Comparison of ENCODE assay signal across 8 cellular contexts in genomic region chr4:7769936-7770674, GRCh38.
DNase-seq lines count a peak whose midpoint lies in the region; ATAC-seq, FAIRE-seq and TF ChIP-seq lines count a peak whose summit lies in the region.

No MANE protein-coding gene starts in this region.

- H3K27me3 ChIP-seq in bronchial epithelial cell (ENCODE audit: control insufficient read depth, insufficient read depth, low read length), result no peaks in the 10 kb centered on the region

- TF ChIP-seq CTCF in bronchial epithelial cell (IDR thresholded peaks at IDR 0.05; ENCODE audit: insufficient read depth, low read length, severe bottlenecking) (peak; percentile 44), neural crest cell (conservative IDR thresholded peaks at IDR 0.05) (peak; percentile 57)

- peaks cover 22% of the 10 kb centered on the region for H3K4me1 Mint-ChIP-seq in neural crest cell

- peaks cover 42% of the 10 kb centered on the region for H3K36me3 ChIP-seq in bronchial epithelial cell (ENCODE audit: control insufficient read depth, insufficient read depth, low read length)

- DNase-seq in GDM1 (lab: John Stamatoyannopoulos, UW) (peak; percentile 15), MV-4-11 (lab: John Stamatoyannopoulos, UW) (peak; percentile 8), bronchial epithelial cell (ENCODE audit: low read depth) (no peak), neural crest cell (ENCODE audit: low read depth, low spot score) (no peak), NCI-H69 (lab: John Stamatoyannopoulos, UW) (no peak), GM19239 (ENCODE audit: insufficient read length, low spot score) (no peak)
- DNase-seq in activated T-cell treated with anti-CD3 and anti-CD28 coated beads, Interleukin-2, amount 50 U/mL, for 1 hour, result no peak

- H3K4me3 Mint-ChIP-seq in neural crest cell, result peak overlapping the region; percentile 10

- ATAC-seq in HG03571 (IDR thresholded peaks at IDR 0.05; ENCODE audit: unreplicated experiment), result no peak

- no peak for FAIRE-seq in bronchial epithelial cell (lab: Jason Lieb, UNC)
- no peak for FAIRE-seq in GM19239 (lab: Jason Lieb, UNC)

- no peak overlapping the region for H3K4me3 ChIP-seq in bronchial epithelial cell (ENCODE audit: low read depth, low read length)

- H3K27me3 Mint-ChIP-seq in neural crest cell (ENCODE audit: low read depth), result no peaks in the 10 kb centered on the region

- H3K9me3 Mint-ChIP-seq in neural crest cell, result no peaks in the 10 kb centered on the region

- peaks cover 8% of the 10 kb centered on the region for H3K36me3 Mint-ChIP-seq in neural crest cell (ENCODE audit: low read depth)

- no peak overlapping the region for H3K27ac Mint-ChIP-seq in neural crest cell (ENCODE audit: unreplicated experiment)

Comparison
In these comparisons a context has a peak if more than half of its experiments do, and no peak if none do; other contexts are left out.
1. DNase-seq: peak in GDM1 (single experiment) and MV-4-11 (single experiment); none in bronchial epithelial cell (single experiment), neural crest cell (single experiment), NCI-H69 (single experiment), activated T-cell treated with anti-CD3 and anti-CD28 coated beads, Interleukin-2, amount 50 U/mL, for 1 hour (single experiment) and GM19239 (single experiment).